1 cellular context compared by ENCODE assay signal in genomic region chr6:158509465-158509864, GRCh38.
TF ChIP-seq lines count a peak whose summit lies in the region.

No MANE protein-coding gene starts in this region.

TF ChIP-seq in HepG2, 621 proteins besides CTCF, POLR2A, EP300 and RAD21 (continued from another document):
- TF ChIP-seq ZNF687 (CRISPR knock-in tag; IDR thresholded peaks at IDR 0.05) (peak; percentile 39), TP53 (CRISPR knock-in tag; conservative IDR thresholded peaks at IDR 0.05) (no peak), ZFP91 (CRISPR knock-in tag; IDR thresholded peaks at IDR 0.05; ENCODE audit: borderline replicate concordance) (peak; percentile 24; the same call in 1 of the 2 replicates), ZNF253 (CRISPR knock-in tag; IDR thresholded peaks at IDR 0.05; ENCODE audit: borderline replicate concordance) (no peak), NFE2L2 (IDR thresholded peaks at IDR 0.05; ENCODE audit: low read length) (no peak), TEF (CRISPR knock-in tag; IDR thresholded peaks at IDR 0.05) (no peak), HNRNPLL (IDR thresholded peaks at IDR 0.05; ENCODE audit: low read depth, low read length, poor library complexity, severe bottlenecking) (no peak), ZNF329 (CRISPR knock-in tag; IDR thresholded peaks at IDR 0.05; ENCODE audit: low read depth) (no peak), PHF20 (CRISPR knock-in tag; IDR thresholded peaks at IDR 0.05) (no peak), E2F1 (CRISPR knock-in tag; IDR thresholded peaks at IDR 0.05) (no peak), TRIM22 (IDR thresholded peaks at IDR 0.05) (no peak), ZNF18 (CRISPR knock-in tag; IDR thresholded peaks at IDR 0.05; ENCODE audit: insufficient replicate concordance) (no peak), ZEB1 (IDR thresholded peaks at IDR 0.05; ENCODE audit: insufficient replicate concordance, low read depth) (no peak), ZBTB2 (CRISPR knock-in tag; IDR thresholded peaks at IDR 0.05; ENCODE audit: low read depth) (no peak), HNF1A (IDR thresholded peaks at IDR 0.05; ENCODE audit: low read depth) (peak; percentile 77), HNF1A (CRISPR knock-in tag; IDR thresholded peaks at IDR 0.05; ENCODE audit: borderline replicate concordance) (peak; percentile 50; the same call in 1 of the 2 replicates), EHMT2 (IDR thresholded peaks at IDR 0.05; ENCODE audit: borderline replicate concordance, low read depth, low read length) (no peak), ZSCAN25 (CRISPR knock-in tag; IDR thresholded peaks at IDR 0.05) (no peak), DDIT3 (CRISPR knock-in tag; IDR thresholded peaks at IDR 0.05) (no peak)
